ENCODE assay signal across 1 cellular context in the genomic region with DNA sequence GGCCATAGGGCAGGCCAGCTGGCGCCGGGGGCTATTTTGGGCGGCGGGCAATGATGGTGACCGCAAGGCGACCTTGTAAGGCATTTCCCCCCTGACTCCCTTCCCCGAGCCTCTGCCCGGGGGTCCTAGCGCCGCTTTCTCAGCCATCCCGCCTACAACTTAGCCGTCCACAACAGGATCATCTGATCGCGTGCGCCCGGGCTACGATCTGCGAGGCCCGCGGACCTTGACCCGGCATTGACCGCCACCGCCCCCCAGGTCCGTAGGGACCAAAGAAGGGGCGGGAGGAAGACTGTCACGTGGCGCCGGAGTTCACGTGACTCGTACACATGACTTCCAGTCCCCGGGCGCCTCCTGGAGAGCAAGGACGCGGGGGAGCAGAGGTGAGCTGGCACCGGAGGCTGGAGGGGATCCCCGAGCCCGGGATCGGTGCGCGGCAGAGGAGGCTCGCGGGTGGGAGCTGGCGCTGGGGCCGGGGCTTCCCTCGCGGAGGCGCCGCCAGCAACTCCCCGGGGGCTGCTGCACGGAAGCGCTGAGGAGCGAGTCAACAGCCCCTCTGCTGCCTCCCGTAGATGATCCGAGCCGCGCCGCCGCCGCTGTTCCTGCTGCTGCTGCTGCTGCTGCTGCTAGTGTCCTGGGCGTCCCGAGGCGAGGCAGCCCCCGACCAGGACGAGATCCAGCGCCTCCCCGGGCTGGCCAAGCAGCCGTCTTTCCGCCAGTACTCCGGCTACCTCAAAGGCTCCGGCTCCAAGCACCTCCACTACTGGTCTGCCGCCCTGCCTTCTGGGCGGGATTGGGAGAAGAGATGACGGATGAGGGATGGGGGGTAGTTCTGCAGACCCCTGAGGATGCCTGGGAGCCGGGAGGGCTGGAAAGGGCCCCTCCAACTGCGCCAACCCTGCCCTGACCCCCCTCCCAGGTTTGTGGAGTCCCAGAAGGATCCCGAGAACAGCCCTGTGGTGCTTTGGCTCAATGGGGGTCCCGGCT.
TF ChIP-seq lines count a peak whose summit lies in the region.

A gene (plus strand): TSS at position 339 of the 987 bp plus-strand sequence. CDS start 234 bp downstream, at position 573.
A gene with protein sequence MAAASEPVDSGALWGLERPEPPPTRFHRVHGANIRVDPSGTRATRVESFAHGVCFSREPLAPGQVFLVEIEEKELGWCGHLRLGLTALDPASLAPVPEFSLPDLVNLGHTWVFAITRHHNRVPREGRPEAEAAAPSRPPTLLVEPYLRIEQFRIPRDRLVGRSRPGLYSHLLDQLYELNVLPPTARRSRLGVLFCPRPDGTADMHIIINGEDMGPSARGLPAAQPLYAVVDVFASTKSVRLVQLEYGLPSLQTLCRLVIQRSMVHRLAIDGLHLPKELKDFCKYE (minus strand): TSS at position 212 of the 987 bp plus-strand sequence. CDS start 217 bp downstream, outside the sequence.

TF ChIP-seq in HepG2, 621 proteins besides CTCF, POLR2A, EP300 and RAD21 (continues in another document):
- peak; percentile 99 for TF ChIP-seq HIVEP1 (CRISPR knock-in tag; IDR thresholded peaks at IDR 0.05)
- TF ChIP-seq KMT2A (CRISPR knock-in tag; IDR thresholded peaks at IDR 0.05), result peak; percentile 97
- peak; percentile 94 for TF ChIP-seq ELF3 (CRISPR knock-in tag; IDR thresholded peaks at IDR 0.05)
- peak; percentile 97 for TF ChIP-seq ZNF205 (CRISPR knock-in tag; IDR thresholded peaks at IDR 0.05)
- peak; percentile 98 for TF ChIP-seq NKX3-1 (CRISPR knock-in tag; IDR thresholded peaks at IDR 0.05)
- TF ChIP-seq, protein P1, sequence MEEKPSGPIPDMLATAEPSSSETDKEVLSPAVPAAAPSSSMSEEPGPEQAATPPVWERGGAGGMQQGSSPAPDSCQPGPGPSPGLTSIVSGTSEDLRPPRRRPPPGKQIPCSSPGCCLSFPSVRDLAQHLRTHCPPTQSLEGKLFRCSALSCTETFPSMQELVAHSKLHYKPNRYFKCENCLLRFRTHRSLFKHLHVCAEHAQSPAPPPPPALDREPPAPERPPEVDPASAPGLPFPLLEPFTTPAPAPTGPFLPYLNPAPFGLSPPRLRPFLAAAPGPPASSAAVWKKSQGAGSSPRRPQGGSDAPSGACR (CRISPR knock-in tag; IDR thresholded peaks at IDR 0.05), result peak; percentile 100
- TF ChIP-seq ZNF563 (CRISPR knock-in tag; IDR thresholded peaks at IDR 0.05), result peak; percentile 98
- TF ChIP-seq U2AF1 (optimal IDR thresholded peaks at IDR 0.05; ENCODE audit: low read depth, low read length), result peak; percentile 95
- TF ChIP-seq, protein P2, sequence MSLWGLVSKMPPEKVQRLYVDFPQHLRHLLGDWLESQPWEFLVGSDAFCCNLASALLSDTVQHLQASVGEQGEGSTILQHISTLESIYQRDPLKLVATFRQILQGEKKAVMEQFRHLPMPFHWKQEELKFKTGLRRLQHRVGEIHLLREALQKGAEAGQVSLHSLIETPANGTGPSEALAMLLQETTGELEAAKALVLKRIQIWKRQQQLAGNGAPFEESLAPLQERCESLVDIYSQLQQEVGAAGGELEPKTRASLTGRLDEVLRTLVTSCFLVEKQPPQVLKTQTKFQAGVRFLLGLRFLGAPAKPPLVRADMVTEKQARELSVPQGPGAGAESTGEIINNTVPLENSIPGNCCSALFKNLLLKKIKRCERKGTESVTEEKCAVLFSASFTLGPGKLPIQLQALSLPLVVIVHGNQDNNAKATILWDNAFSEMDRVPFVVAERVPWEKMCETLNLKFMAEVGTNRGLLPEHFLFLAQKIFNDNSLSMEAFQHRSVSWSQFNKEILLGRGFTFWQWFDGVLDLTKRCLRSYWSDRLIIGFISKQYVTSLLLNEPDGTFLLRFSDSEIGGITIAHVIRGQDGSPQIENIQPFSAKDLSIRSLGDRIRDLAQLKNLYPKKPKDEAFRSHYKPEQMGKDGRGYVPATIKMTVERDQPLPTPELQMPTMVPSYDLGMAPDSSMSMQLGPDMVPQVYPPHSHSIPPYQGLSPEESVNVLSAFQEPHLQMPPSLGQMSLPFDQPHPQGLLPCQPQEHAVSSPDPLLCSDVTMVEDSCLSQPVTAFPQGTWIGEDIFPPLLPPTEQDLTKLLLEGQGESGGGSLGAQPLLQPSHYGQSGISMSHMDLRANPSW (CRISPR knock-in tag; IDR thresholded peaks at IDR 0.05; ENCODE audit: borderline replicate concordance), result peak; percentile 93
- no peak for TF ChIP-seq RFX5 (IDR thresholded peaks at IDR 0.05; ENCODE audit: low read depth, low read length)
- no peak for TF ChIP-seq HMGA1 (CRISPR knock-in tag; conservative IDR thresholded peaks at IDR 0.05)
- peak; percentile 97 for TF ChIP-seq FOXC1 (CRISPR knock-in tag; IDR thresholded peaks at IDR 0.05; ENCODE audit: borderline replicate concordance)
- TF ChIP-seq SUZ12 (IDR thresholded peaks at IDR 0.05; ENCODE audit: low read depth, low read length), result no peak
- TF ChIP-seq ZNF124 (CRISPR knock-in tag; IDR thresholded peaks at IDR 0.05), result peak; percentile 97
- TF ChIP-seq, protein P3, sequence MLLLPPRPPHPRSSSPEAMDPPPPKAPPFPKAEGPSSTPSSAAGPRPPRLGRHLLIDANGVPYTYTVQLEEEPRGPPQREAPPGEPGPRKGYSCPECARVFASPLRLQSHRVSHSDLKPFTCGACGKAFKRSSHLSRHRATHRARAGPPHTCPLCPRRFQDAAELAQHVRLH (CRISPR knock-in tag; IDR thresholded peaks at IDR 0.05; ENCODE audit: borderline replicate concordance, low read depth), result peak; percentile 99
- peak; percentile 100 for TF ChIP-seq HDAC1 (CRISPR knock-in tag; IDR thresholded peaks at IDR 0.05)
- TF ChIP-seq MYNN (CRISPR knock-in tag; IDR thresholded peaks at IDR 0.05; ENCODE audit: low read depth), result peak; percentile 80
- TF ChIP-seq NBN (conservative IDR thresholded peaks at IDR 0.05), result no peak
- peak; percentile 98 for TF ChIP-seq ZZZ3 (CRISPR knock-in tag; IDR thresholded peaks at IDR 0.05; ENCODE audit: borderline replicate concordance)
- peak; percentile 100 for TF ChIP-seq ARNT2 (CRISPR knock-in tag; IDR thresholded peaks at IDR 0.05; ENCODE audit: low read depth)
- TF ChIP-seq ZNF33B (CRISPR knock-in tag; IDR thresholded peaks at IDR 0.05), result peak; percentile 95; the same call in 1 of the 2 replicates
- peak; percentile 73 for TF ChIP-seq ZNF629 (CRISPR knock-in tag; conservative IDR thresholded peaks at IDR 0.05)
- TF ChIP-seq PCBP2 (optimal IDR thresholded peaks at IDR 0.05; ENCODE audit: low read depth, low read length, poor library complexity, severe bottlenecking), result no peak
- peak; percentile 99 for TF ChIP-seq ZNF781 (CRISPR knock-in tag; IDR thresholded peaks at IDR 0.05; ENCODE audit: borderline replicate concordance, not compliant biosample characterization)
- TF ChIP-seq HNRNPH1 (optimal IDR thresholded peaks at IDR 0.05; ENCODE audit: low read depth, low read length), result peak; percentile 73
- no peak for TF ChIP-seq PHB2 (IDR thresholded peaks at IDR 0.05; ENCODE audit: partially characterized antibody)
- TF ChIP-seq, protein P4, sequence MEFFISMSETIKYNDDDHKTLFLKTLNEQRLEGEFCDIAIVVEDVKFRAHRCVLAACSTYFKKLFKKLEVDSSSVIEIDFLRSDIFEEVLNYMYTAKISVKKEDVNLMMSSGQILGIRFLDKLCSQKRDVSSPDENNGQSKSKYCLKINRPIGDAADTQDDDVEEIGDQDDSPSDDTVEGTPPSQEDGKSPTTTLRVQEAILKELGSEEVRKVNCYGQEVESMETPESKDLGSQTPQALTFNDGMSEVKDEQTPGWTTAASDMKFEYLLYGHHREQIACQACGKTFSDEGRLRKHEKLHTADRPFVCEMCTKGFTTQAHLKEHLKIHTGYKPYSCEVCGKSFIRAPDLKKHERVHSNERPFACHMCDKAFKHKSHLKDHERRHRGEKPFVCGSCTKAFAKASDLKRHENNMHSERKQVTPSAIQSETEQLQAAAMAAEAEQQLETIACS (CRISPR knock-in tag; IDR thresholded peaks at IDR 0.05), result peak; percentile 77
- TF ChIP-seq HMG20A (CRISPR knock-in tag; IDR thresholded peaks at IDR 0.05; ENCODE audit: borderline replicate concordance), result peak; percentile 69; the same call in 1 of the 2 replicates
- TF ChIP-seq CEBPG (CRISPR knock-in tag; IDR thresholded peaks at IDR 0.05), result peak; percentile 76
- TF ChIP-seq, protein P5, sequence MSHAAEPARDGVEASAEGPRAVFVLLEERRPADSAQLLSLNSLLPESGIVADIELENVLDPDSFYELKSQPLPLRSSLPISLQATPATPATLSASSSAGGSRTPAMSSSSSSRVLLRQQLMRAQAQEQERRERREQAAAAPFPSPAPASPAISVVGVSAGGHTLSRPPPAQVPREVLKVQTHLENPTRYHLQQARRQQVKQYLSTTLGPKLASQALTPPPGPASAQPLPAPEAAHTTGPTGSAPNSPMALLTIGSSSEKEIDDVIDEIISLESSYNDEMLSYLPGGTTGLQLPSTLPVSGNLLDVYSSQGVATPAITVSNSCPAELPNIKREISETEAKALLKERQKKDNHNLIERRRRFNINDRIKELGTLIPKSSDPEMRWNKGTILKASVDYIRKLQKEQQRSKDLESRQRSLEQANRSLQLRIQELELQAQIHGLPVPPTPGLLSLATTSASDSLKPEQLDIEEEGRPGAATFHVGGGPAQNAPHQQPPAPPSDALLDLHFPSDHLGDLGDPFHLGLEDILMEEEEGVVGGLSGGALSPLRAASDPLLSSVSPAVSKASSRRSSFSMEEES (CRISPR knock-in tag; IDR thresholded peaks at IDR 0.05), result peak; percentile 100
- TF ChIP-seq, protein P6, sequence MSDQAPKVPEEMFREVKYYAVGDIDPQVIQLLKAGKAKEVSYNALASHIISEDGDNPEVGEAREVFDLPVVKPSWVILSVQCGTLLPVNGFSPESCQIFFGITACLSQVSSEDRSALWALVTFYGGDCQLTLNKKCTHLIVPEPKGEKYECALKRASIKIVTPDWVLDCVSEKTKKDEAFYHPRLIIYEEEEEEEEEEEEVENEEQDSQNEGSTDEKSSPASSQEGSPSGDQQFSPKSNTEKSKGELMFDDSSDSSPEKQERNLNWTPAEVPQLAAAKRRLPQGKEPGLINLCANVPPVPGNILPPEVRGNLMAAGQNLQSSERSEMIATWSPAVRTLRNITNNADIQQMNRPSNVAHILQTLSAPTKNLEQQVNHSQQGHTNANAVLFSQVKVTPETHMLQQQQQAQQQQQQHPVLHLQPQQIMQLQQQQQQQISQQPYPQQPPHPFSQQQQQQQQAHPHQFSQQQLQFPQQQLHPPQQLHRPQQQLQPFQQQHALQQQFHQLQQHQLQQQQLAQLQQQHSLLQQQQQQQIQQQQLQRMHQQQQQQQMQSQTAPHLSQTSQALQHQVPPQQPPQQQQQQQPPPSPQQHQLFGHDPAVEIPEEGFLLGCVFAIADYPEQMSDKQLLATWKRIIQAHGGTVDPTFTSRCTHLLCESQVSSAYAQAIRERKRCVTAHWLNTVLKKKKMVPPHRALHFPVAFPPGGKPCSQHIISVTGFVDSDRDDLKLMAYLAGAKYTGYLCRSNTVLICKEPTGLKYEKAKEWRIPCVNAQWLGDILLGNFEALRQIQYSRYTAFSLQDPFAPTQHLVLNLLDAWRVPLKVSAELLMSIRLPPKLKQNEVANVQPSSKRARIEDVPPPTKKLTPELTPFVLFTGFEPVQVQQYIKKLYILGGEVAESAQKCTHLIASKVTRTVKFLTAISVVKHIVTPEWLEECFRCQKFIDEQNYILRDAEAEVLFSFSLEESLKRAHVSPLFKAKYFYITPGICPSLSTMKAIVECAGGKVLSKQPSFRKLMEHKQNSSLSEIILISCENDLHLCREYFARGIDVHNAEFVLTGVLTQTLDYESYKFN (CRISPR knock-in tag; conservative IDR thresholded peaks at IDR 0.05), result peak; percentile 98
- TF ChIP-seq, protein P7, sequence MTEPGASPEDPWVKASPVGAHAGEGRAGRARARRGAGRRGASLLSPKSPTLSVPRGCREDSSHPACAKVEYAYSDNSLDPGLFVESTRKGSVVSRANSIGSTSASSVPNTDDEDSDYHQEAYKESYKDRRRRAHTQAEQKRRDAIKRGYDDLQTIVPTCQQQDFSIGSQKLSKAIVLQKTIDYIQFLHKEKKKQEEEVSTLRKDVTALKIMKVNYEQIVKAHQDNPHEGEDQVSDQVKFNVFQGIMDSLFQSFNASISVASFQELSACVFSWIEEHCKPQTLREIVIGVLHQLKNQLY (CRISPR knock-in tag; IDR thresholded peaks at IDR 0.05), result peak; percentile 99
- peak; percentile 98 for TF ChIP-seq ZBTB20 (CRISPR knock-in tag; IDR thresholded peaks at IDR 0.05; ENCODE audit: borderline replicate concordance, low read depth)
- peak; percentile 77 for TF ChIP-seq PTBP1 (IDR thresholded peaks at IDR 0.05; ENCODE audit: low read depth, low read length, poor library complexity, severe bottlenecking)
- no peak for TF ChIP-seq ZNF180 (CRISPR knock-in tag; IDR thresholded peaks at IDR 0.05; ENCODE audit: borderline replicate concordance, low read depth)
- TF ChIP-seq NFKBIZ (CRISPR knock-in tag; IDR thresholded peaks at IDR 0.05), result peak; percentile 99
- peak; percentile 100 for TF ChIP-seq DMAP1 (CRISPR knock-in tag; IDR thresholded peaks at IDR 0.05)
- peak; percentile 99 for TF ChIP-seq ZNF589 (CRISPR knock-in tag; conservative IDR thresholded peaks at IDR 0.05)
- TF ChIP-seq DR1 (CRISPR knock-in tag; IDR thresholded peaks at IDR 0.05), result peak; percentile 98
- TF ChIP-seq HNF4A (CRISPR knock-in tag; IDR thresholded peaks at IDR 0.05), result peak; percentile 100
- peak; percentile 100 for TF ChIP-seq ZNF772 (CRISPR knock-in tag; IDR thresholded peaks at IDR 0.05)
- TF ChIP-seq HMG20B (CRISPR knock-in tag; conservative IDR thresholded peaks at IDR 0.05), result peak; percentile 94
- peak; percentile 96; the same call in 1 of the 2 replicates for TF ChIP-seq NPAS2 (CRISPR knock-in tag; IDR thresholded peaks at IDR 0.05; ENCODE audit: borderline replicate concordance)
- no peak for TF ChIP-seq SNRNP70 (IDR thresholded peaks at IDR 0.05; ENCODE audit: low read depth, low read length)
- TF ChIP-seq NFE2 (CRISPR knock-in tag; IDR thresholded peaks at IDR 0.05), result 0 out of 2 replicates have a peak, but pooled peaks have one; percentile 59
- TF ChIP-seq JUN (CRISPR knock-in tag; IDR thresholded peaks at IDR 0.05), result peak; percentile 94
- TF ChIP-seq ZNF430 (CRISPR knock-in tag; IDR thresholded peaks at IDR 0.05), result peak; percentile 100
- TF ChIP-seq, protein P8, sequence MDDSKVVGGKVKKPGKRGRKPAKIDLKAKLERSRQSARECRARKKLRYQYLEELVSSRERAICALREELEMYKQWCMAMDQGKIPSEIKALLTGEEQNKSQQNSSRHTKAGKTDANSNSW (CRISPR knock-in tag; IDR thresholded peaks at IDR 0.05; ENCODE audit: borderline replicate concordance), result peak; percentile 99
- peak; percentile 95 for TF ChIP-seq RFXANK (CRISPR knock-in tag; IDR thresholded peaks at IDR 0.05)
- TF ChIP-seq SSRP1 (CRISPR knock-in tag; IDR thresholded peaks at IDR 0.05), result peak; percentile 89; the same call in 1 of the 2 replicates
- no peak for TF ChIP-seq PLRG1 (conservative IDR thresholded peaks at IDR 0.05)
- TF ChIP-seq, protein P9, sequence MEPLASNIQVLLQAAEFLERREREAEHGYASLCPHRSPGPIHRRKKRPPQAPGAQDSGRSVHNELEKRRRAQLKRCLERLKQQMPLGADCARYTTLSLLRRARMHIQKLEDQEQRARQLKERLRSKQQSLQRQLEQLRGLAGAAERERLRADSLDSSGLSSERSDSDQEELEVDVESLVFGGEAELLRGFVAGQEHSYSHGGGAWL (CRISPR knock-in tag; IDR thresholded peaks at IDR 0.05), result peak; percentile 98
- TF ChIP-seq CCAR2 (optimal IDR thresholded peaks at IDR 0.05; ENCODE audit: low read depth, low read length), result no peak
- peak; percentile 75 for TF ChIP-seq ASH2L (IDR thresholded peaks at IDR 0.05; ENCODE audit: insufficient read length, low read depth, low read length)
- peak; percentile 78 for TF ChIP-seq AGO1 (IDR thresholded peaks at IDR 0.05; ENCODE audit: low read depth, low read length, poor library complexity, severe bottlenecking)
- TF ChIP-seq HOXA7 (CRISPR knock-in tag; IDR thresholded peaks at IDR 0.05), result peak; percentile 89; the same call in 1 of the 2 replicates
- TF ChIP-seq ZNF557 (CRISPR knock-in tag; IDR thresholded peaks at IDR 0.05), result peak; percentile 92; the same call in 1 of the 2 replicates
- TF ChIP-seq KDM1A (CRISPR knock-in tag; IDR thresholded peaks at IDR 0.05), result peak; percentile 87; the same call in 1 of the 2 replicates
